ENCODE assay signal across 8 cellular contexts in the genomic region with DNA sequence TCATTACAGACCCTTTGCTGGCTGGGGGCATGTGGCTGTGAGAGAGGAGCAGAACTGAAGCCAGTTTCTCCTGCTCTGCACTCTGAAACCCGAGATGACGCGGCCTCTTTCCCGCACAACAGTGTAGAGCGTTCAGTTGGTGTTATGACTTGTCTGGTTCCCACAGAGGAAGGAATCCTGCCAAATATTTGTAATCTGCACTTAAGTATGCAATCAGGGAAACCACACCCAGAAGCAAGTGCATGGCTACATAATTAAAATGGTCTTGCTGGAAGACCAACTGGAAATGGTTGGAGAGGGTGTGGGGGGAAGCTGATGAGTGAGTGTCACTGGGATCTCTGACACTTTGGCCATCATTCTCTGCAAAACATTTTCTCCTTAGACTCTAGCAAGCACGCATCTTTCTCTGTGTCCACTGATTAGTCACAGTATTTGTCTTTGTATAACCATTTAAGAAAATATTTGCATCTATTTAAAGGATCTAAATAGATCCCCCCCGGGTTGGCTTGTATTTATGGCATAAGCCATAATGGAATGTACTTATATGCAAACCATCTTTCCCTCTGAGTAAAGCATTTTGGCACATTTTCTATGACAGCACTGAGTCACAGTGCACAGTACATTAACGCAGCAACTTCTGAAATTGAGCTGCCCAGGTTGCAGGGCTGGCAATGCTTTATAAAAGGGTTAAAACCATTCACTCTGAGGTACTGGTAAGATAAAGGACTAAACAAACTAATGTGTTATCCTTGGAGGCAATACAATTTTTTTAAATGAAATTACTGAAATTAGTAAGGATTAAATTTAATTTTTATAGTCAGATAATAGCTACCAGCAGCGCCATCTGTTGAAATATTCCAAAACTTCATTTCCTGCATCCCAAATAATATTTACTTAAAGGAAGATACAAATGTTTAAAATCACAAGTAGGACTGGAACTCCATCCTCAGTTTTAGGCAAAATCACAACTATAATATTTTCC.
A peak's percentile ranks its signal among the peaks of the same experiment; 100 is the strongest.
DNase-seq lines count a peak whose midpoint lies in the region; ATAC-seq and TF ChIP-seq lines count a peak whose summit lies in the region.

No MANE protein-coding gene starts in this region.

- peak; percentile 42 for DNase-seq in Calu3
- DNase-seq in NCI-H187 treated with DMSO at 0.1 percent for 48 hours (lab: John Stamatoyannopoulos, UW): peak; percentile 13
- DNase-seq in astrocyte of the spinal cord (ENCODE audit: low read depth, low spot score): peak; percentile 96
- DNase-seq in lung microvascular endothelial cell (ENCODE audit: low read depth in 2 of 2): peak; percentile 45 to 74
- DNase-seq in cerebellum (ENCODE audit: low spot score): no peak
- no peak for DNase-seq in immature natural killer cell
- DNase-seq in activated CD4-positive, CD25-positive, alpha-beta regulatory T cell (lab: John Stamatoyannopoulos, UW): no peak

- H3K4me1 Mint-ChIP-seq in Calu3 (ENCODE audit: low read depth, unreplicated experiment) (peaks cover 46% of the 10 kb centered on the region), immature natural killer cell (no peaks in the 10 kb centered on the region)

- BruUV-seq in Calu3 (replicated peaks; lab: Mats Ljungman, UMichigan): no TSS peak

- H3K36me3 Mint-ChIP-seq in Calu3 (ENCODE audit: insufficient read depth, unreplicated experiment): no peaks in the 10 kb centered on the region
- H3K36me3 Mint-ChIP-seq in immature natural killer cell: peaks cover 0 to 4% (median 0%) of the 10 kb centered on the region in 3 donors

- H3K27me3 Mint-ChIP-seq in Calu3 (ENCODE audit: unreplicated experiment): no peaks in the 10 kb centered on the region
- peaks cover 0 to 2% (median 1%) of the 10 kb centered on the region in 3 donors for H3K27me3 Mint-ChIP-seq in immature natural killer cell (ENCODE audit: low read depth in 3 of 3)

- ATAC-seq in HG02870 (IDR thresholded peaks at IDR 0.05; ENCODE audit: unreplicated experiment): no peak

- no peak overlapping the region for H3K4me3 ChIP-seq in astrocyte of the spinal cord (ENCODE audit: low read depth, low read length)

- no peaks in the 10 kb centered on the region for H3K9me3 Mint-ChIP-seq in Calu3 (ENCODE audit: low read depth, unreplicated experiment)
- H3K9me3 Mint-ChIP-seq in immature natural killer cell: no peaks in the 10 kb centered on the region

- in situ Hi-C loops in astrocyte of the spinal cord (cut with HindIII; ENCODE audit: low sequenced_read_pairs): no loop called here

- H3K27ac Mint-ChIP-seq in Calu3 (ENCODE audit: unreplicated experiment) (peak overlapping the region; percentile 44), immature natural killer cell (peak overlapping the region in 1 of 6 donors; percentile 19)

- CTCF ChIA-PET in Calu3 (lab: Charles Lee): interaction anchor here (0.6 to 1.1 kb wide), 4 partner anchors 49 to 88 kb away, joined by 3 to 4 read pairs (median 3); no protein-coding TSS in a partner anchor

- intact Hi-C loops in Calu3 (cut with micrococcal nuclease; ENCODE audit: unreplicated experiment): loop anchor here (5.0 kb wide), 2 partner anchors 44 to 74 kb away; no protein-coding TSS in a partner anchor

- TF ChIP-seq CTCF in Calu3 (IDR thresholded peaks at IDR 0.05; ENCODE audit: unreplicated experiment): no peak
- TF ChIP-seq CTCF in astrocyte of the spinal cord (IDR thresholded peaks at IDR 0.05; ENCODE audit: low read depth, low read length): peak; percentile 36

- no peak overlapping the region for H3K4me3 Mint-ChIP-seq in Calu3 (ENCODE audit: low read depth, unreplicated experiment)
- H3K4me3 Mint-ChIP-seq in immature natural killer cell: no peak overlapping the region

Comparison
In these comparisons a context has a peak if more than half of its experiments do, and no peak if none do; other contexts are left out.
1. DNase-seq: peak in Calu3 (single experiment), NCI-H187 treated with DMSO at 0.1 percent for 48 hours (single experiment), astrocyte of the spinal cord (single experiment) and lung microvascular endothelial cell (2 of 2); none in cerebellum (single experiment), immature natural killer cell (0 of 3) and activated CD4-positive, CD25-positive, alpha-beta regulatory T cell (0 of 4).